Comparison of ENCODE assay signal across 8 cellular contexts in the genomic region with DNA sequence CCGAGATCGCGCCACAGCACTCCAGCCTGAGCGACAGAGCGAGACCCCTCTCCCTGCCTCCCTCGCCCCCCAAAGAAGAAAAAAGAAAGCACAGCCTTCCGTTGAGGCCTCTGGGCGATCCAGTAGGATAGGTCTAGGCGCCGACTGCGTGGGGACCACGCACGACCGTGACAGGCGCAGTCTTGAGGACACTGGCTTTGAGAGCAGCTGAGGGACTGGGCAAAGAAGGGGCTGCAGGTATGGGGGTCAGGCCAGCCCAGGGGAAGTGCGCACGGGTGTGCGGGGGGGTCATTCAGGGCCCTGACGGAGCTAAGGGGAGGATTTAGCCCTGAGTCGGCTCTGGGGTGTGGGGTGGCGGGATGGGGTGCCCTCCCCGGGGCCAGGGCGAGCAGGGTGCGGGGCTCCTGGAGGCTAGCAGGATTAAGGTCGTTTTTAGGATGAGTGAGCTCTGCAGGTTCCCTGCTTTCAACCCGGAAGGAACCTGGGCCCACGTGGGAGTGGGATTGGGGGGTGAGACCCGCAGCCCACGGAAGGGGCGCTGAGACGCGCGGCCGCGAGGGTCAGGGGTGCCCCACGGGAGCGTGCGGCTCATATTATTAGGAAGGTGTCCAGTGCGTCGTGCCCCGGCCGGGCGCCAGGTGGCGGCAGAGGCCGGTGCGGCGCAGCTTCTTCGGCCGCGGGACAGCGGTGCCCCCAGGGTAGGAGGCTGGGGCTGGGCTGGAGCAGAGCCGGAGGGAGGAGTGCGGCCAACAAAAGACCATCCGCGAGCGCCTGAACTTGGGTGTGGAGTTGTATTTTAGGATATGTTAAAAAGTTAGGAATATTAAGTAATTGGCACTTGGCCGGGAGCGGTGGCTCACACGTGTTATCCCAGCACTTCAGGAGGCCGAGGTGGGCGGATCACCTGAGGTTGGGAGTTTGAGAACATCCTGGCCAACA. TPM values are rescaled to one million over a fixed set of nuclear protein-coding genes. Genes with fewer than 3 reads are reported as not detected.
DNase-seq lines count a peak whose midpoint lies in the region; ATAC-seq and TF ChIP-seq lines count a peak whose summit lies in the region.

No MANE protein-coding gene starts in this region.

- H3K9me3 ChIP-seq in endodermal cell (ENCODE audit: control insufficient read depth, low read length) (no peaks in the 10 kb centered on the region), stomach (no peaks in the 10 kb centered on the region)

- POLR2A ChIA-PET in BJ (lab: Charles Lee): no interaction called here
- POLR2A ChIA-PET in activated CD4-positive, alpha-beta memory T cell treated with anti-CD3 and anti-CD28 coated beads for 36 hours (lab: Charles Lee): interaction anchor here (1.2 to 1.4 kb wide), 2 partner anchors 14 to 20 kb away, joined by 4 to 5 read pairs; a partner anchor contains a TSS

- H3K27me3 Mint-ChIP-seq in activated CD4-positive, alpha-beta memory T cell treated with anti-CD3 and anti-CD28 coated beads for 36 hours: peaks cover 10% of the 10 kb centered on the region
- peaks cover 8% of the 10 kb centered on the region for H3K27me3 Mint-ChIP-seq in endodermal cell (ENCODE audit: insufficient read depth)

- H3K4me1 Mint-ChIP-seq in activated CD4-positive, alpha-beta memory T cell treated with anti-CD3 and anti-CD28 coated beads for 36 hours (ENCODE audit: low read depth): peaks cover 11% of the 10 kb centered on the region
- H3K4me1 Mint-ChIP-seq in endodermal cell: peaks cover 1% of the 10 kb centered on the region

- H3K4me3 ChIP-seq in BJ (ENCODE audit: low read depth, low read length) (peak overlapping the region; percentile 37), endodermal cell (ENCODE audit: low read length) (no peak overlapping the region), stomach (peak overlapping the region; percentile 30 to 50 (median 36))

- no peaks in the 10 kb centered on the region for H3K36me3 Mint-ChIP-seq in activated CD4-positive, alpha-beta memory T cell treated with anti-CD3 and anti-CD28 coated beads for 36 hours
- H3K36me3 Mint-ChIP-seq in endodermal cell (ENCODE audit: low read depth): no peaks in the 10 kb centered on the region

- DNase-seq in BJ (ENCODE audit: low read depth) (no peak), NCI-H2227 treated with DMSO at 0.1 percent for 48 hours (lab: John Stamatoyannopoulos, UW) (peak; percentile 50), endodermal cell (peak; percentile 85), mesenteric fat pad (ENCODE audit: low spot score) (peak; percentile 92), stomach (peak; percentile 71)
- DNase-seq in activated CD4-positive, alpha-beta memory T cell treated with anti-CD3 and anti-CD28 coated beads for 36 hours: peak; percentile 60

- H3K27ac ChIP-seq in endodermal cell (ENCODE audit: low read depth, low read length) (no peak overlapping the region), stomach (no peak overlapping the region)

- peak; percentile 84 for ATAC-seq in GM18873 (IDR thresholded peaks at IDR 0.05; ENCODE audit: low FRiP score, unreplicated experiment)
- peak; percentile 91 for ATAC-seq in HG03064 (IDR thresholded peaks at IDR 0.05; ENCODE audit: low read depth, unreplicated experiment)

- no peak overlapping the region for H3K9ac ChIP-seq in endodermal cell (ENCODE audit: extremely low read depth, low read length, poor library complexity, severe bottlenecking)

- peaks cover 3% of the 10 kb centered on the region for H3K9me3 Mint-ChIP-seq in activated CD4-positive, alpha-beta memory T cell treated with anti-CD3 and anti-CD28 coated beads for 36 hours
- H3K9me3 Mint-ChIP-seq in endodermal cell: peaks cover 9% of the 10 kb centered on the region

- no peaks in the 10 kb centered on the region; the same call in 1 of the 2 replicates for H3K27me3 ChIP-seq in BJ (ENCODE audit: control insufficient read depth, insufficient read depth, low read length)
- no peaks in the 10 kb centered on the region for H3K27me3 ChIP-seq in endodermal cell (ENCODE audit: control insufficient read depth, insufficient read depth, low read length, poor library complexity, severe bottlenecking)
- H3K27me3 ChIP-seq in stomach: peaks cover 0 to 9% (median 6%) of the 10 kb centered on the region in 3 donors

- TF ChIP-seq POLR2A in stomach (IDR thresholded peaks at IDR 0.05): no peak

- H3K36me3 ChIP-seq in BJ (ENCODE audit: control insufficient read depth, insufficient read depth, low read length) (no peaks in the 10 kb centered on the region), endodermal cell (ENCODE audit: control insufficient read depth, insufficient read depth, low read length) (no peaks in the 10 kb centered on the region), stomach (no peaks in the 10 kb centered on the region)

- H3K27ac Mint-ChIP-seq in activated CD4-positive, alpha-beta memory T cell treated with anti-CD3 and anti-CD28 coated beads for 36 hours: no peak overlapping the region
- no peak overlapping the region for H3K27ac Mint-ChIP-seq in endodermal cell

- CTCF ChIA-PET in BJ (lab: Yijun Ruan, JAX): interaction anchor here (0.7 to 5.6 kb wide), 35 partner anchors 7 to 444 kb away, joined by 3 to 166 read pairs (median 4); a partner anchor contains a TSS
- CTCF ChIA-PET in activated CD4-positive, alpha-beta memory T cell treated with anti-CD3 and anti-CD28 coated beads for 36 hours (lab: Charles Lee): interaction anchor here (0.6 to 4.4 kb wide), 39 partner anchors 9 to 896 kb away, joined by 3 to 119 read pairs (median 5); no protein-coding TSS in a partner anchor

- peak; percentile 83 for TF ChIP-seq CTCF in BJ (IDR thresholded peaks at IDR 0.05; ENCODE audit: insufficient read depth, low read depth, low read length)
- peak; percentile 96 for TF ChIP-seq CTCF in endodermal cell (conservative IDR thresholded peaks at IDR 0.05)
- TF ChIP-seq CTCF in stomach (IDR thresholded peaks at IDR 0.05): peak in 5 of 7 experiments; percentile 79 to 92 (median 89)

- no peak overlapping the region for H3K4me3 Mint-ChIP-seq in activated CD4-positive, alpha-beta memory T cell treated with anti-CD3 and anti-CD28 coated beads for 36 hours
- peak overlapping the region; percentile 49 for H3K4me3 Mint-ChIP-seq in endodermal cell

- 42 to 54% methylated on average over 23 to 61 of the region's 61 CpGs for WGBS in endodermal cell (ENCODE audit: insufficient coverage in 1 of 2, insufficient read length in 1 of 2), 2 experiments
- WGBS in stomach, 5 donors: 20 to 29% (median 23%) methylated on average over 51 to 61 of the region's 61 CpGs

- intact Hi-C loops in activated CD4-positive, alpha-beta memory T cell treated with anti-CD3 and anti-CD28 coated beads for 36 hours (cut with micrococcal nuclease): loop anchor here (1.0 to 10.0 kb wide), 8 partner anchors 19 to 900 kb away; a partner anchor contains a TSS
- intact Hi-C loops in stomach (cut with DNase I; ENCODE audit: low total_unique reads): loop anchor here (10.0 kb wide), 1 partner anchor 73 kb away; no protein-coding TSS in a partner anchor

- H3K4me1 ChIP-seq in endodermal cell (ENCODE audit: control insufficient read depth, insufficient read depth, low read length) (no peaks in the 10 kb centered on the region), stomach (peaks cover 8 to 21% (median 16%) of the 10 kb centered on the region in 4 donors)

- no peak for TF ChIP-seq EP300 in stomach (IDR thresholded peaks at IDR 0.05)

RNA-seq across cellular contexts. Expression of a gene that starts 20.5 kb away (rescaled TPM):
- polyA plus RNA-seq in BJ (2011; rRNA removed): 4.5 and 5.1 TPM in 2 replicates
- 17.1 and 21.6 TPM in 2 replicates for polyA minus RNA-seq in BJ (2011; rRNA and poly(A)+ RNA removed)
- 10 to 100 TPM; 14.4 to 15.6 TPM for total RNA-seq in activated CD4-positive, alpha-beta memory T cell treated with anti-CD3 and anti-CD28 coated beads for 36 hours
- total RNA-seq in endodermal cell: 10 to 100 TPM; 27.0 to 28.3 TPM
- 12.5 TPM for polyA plus RNA-seq in endodermal cell (2013, experiment 1 of 2)
- 7.8 TPM for polyA plus RNA-seq in endodermal cell (2013, experiment 2 of 2)
- 14.5 TPM for total RNA-seq in mesenteric fat pad
- total RNA-seq in stomach: 10 to 100 TPM in 3 of 5 donors, 1 to 10 TPM in 2; 3.8 to 31.7 (median 11.9) TPM
- 1 to 10 TPM; 1.8 to 2.0 (median 1.9) TPM for polyA plus RNA-seq in stomach
